34 cellular contexts compared by ENCODE assay signal in the genomic region with DNA sequence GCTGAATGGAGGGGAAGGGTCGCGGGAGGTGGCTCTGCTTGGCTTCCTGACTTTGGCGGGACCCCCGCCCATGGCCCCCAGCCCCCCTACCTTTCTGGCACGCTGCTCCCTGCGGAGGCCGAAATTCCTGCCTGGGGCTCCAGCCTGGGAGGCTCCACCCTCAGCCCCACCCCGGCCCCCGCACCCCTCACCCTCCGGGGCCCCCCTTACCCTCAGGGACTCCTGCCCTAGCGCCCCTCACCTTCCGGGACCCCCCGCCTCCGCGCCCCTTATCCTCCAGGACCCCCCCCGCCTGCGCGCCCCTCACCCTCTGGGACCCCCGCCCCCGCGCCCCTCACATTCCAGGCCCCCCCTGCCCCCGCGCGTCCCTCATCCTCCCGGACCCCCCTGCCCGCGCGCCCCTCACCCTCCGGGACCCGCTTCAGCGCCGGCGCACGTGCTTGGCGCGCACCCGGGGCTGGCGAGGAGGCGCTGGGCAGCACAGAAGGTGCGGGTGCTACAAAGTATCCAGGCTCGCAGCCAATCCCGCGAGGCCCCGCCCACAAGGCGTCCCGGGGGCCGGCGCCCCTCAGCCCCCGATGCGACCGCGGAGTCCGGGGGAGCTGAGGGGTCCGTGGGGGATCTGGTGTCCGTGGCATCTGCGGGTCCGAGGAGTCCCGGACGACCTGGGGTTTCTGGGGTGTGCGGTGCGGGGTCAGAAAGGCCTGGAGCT. TPM values are rescaled to one million over a fixed set of nuclear protein-coding genes. Genes with fewer than 3 reads are reported as not detected.
"Had no signal": no experiment of that assay in that cellular context is flagged by ENCODE, and none has a peak within 500 bp of the region (broad histone marks: within the 10 kb centered on the region; RNA-seq: fewer than 3 reads in every experiment).

A gene (minus strand): TSS at position 477 of the 712 bp plus-strand sequence. CDS start 1,521 bp downstream, outside the sequence.

- DNase-seq: activated CD4-positive, alpha-beta memory T cell treated with anti-CD3 and anti-CD28 coated beads for 36 hours; activated CD4-positive, alpha-beta T cell treated with anti-CD3 and anti-CD28 coated beads, Interleukin-2, amount 10 ng/mL, durations not matched to agents 24 days and 14 days; activated CD4-positive, CD25-positive, alpha-beta regulatory T cell treated with anti-CD3 and anti-CD28 coated beads, Interleukin-2, amount 50 U/mL, for 72 hours; activated CD8-positive, alpha-beta memory T cell treated with anti-CD3 and anti-CD28 coated beads, Interleukin-2, amount 50 U/mL, for 48 hours; activated gamma-delta T cell; activated naive CD4-positive, alpha-beta T cell treated with anti-CD3 and anti-CD28 coated beads, Interleukin-2, amount 10 ng/mL, durations not matched to agents 7 days and 5 days; activated naive CD8-positive, alpha-beta T cell treated with anti-CD3 and anti-CD28 coated beads, Interleukin-2, amount 10 ng/mL, durations not matched to agents 7 days and 5 days; activated T-cell treated with anti-CD3 and anti-CD28 coated beads, Interleukin-2, amount 50 U/mL, for 24 hours; foreskin keratinocyte; heart right ventricle; islet precursor cell; left colon; naive B cell; nephron progenitor cell; ovary; retina; stimulated activated CD4-positive, alpha-beta T cell treated with anti-CD3 and anti-CD28 coated beads, Interleukin-4, amount 100 ng/mL, for 4 hours; stimulated activated CD8-positive, alpha-beta memory T cell treated with anti-CD3 and anti-CD28 coated beads, Interleukin-4, amount 100 ng/mL, for 48 hours; stimulated activated naive B cell treated with anti-CD40 and anti-IgM and Interleukin-4, amounts not matched to agents 10 μg/mL and 1 μg/mL and 100 μg/mL, for 72 hours; T-helper 2 cell; transverse colon had no signal

- H3K36me3 ChIP-seq: ascending aorta, esophagus muscularis mucosa, heart right ventricle, neutrophil, ovary, prostate gland, transverse colon had no signal

- H3K4me3 ChIP-seq: ascending aorta, esophagus muscularis mucosa, heart right ventricle, ovary, prostate gland, skin epidermis, transverse colon had no signal

- H3K9me3 ChIP-seq: ovary, prostate gland, transverse colon had no signal

- H3K27me3 ChIP-seq: ascending aorta, foreskin keratinocyte, neutrophil, ovary, transverse colon had no signal

RNA-seq across cellular contexts. Expression of the gene that starts here (rescaled TPM):
- total RNA-seq: activated CD4-positive, alpha-beta memory T cell treated with anti-CD3 and anti-CD28 coated beads for 36 hours; activated CD4-positive, alpha-beta T cell treated with anti-CD3 and anti-CD28 coated beads, Interleukin-2, amount 10 ng/mL, durations not matched to agents 24 days and 14 days; activated CD8-positive, alpha-beta memory T cell treated with anti-CD3 and anti-CD28 coated beads for 36 hours; activated naive CD8-positive, alpha-beta T cell treated with anti-CD3 and anti-CD28 coated beads, Interleukin-2, amount 10 ng/mL, durations not matched to agents 7 days and 5 days; ascending aorta; cardiac septum; chondrocyte; esophagus muscularis mucosa; foreskin keratinocyte; glomerular endothelial cell; heart right ventricle; left colon; liver; mesothelial cell of epicardium; ovary; sciatic nerve; temporal lobe; transverse colon had no signal
